8 cellular contexts compared by ENCODE assay signal in the genomic region with DNA sequence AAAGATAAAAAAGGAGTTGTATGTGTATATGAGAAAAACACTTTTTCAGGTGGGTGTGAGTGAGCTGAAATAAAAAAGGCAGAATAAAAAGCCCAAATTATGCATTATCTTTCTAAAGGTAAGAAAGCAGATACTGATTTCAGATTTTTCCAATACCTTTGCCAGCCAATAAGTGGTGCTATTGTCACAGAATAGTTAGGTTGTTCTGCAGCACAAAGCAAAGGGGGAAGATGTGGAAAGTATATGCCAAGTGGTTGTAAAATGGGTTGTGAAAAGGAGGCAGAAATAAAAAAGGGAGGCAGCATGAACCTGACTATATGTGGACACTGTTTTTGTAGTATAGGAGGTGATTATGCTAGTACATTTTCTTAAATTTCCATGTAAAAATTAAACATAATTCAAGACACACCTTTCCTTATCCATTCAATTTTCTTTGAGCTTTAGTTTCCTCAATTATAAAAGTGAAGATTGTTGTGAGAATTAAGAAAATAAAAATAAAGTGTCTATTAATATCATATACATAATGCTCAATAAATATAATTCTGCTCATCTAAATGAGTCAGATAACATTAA.
DNase-seq lines count a peak whose midpoint lies in the region; ATAC-seq, FAIRE-seq and TF ChIP-seq lines count a peak whose summit lies in the region.

No MANE protein-coding gene starts in this region.

- no peak overlapping the region for H3K27ac ChIP-seq in K562 (ENCODE audit: extremely low read depth, low read depth, low read length)

- no TSS peak for BruUV-seq in K562 (replicated peaks; lab: Mats Ljungman, UMichigan)

- no peak for TF ChIP-seq EP300 in K562 (IDR thresholded peaks at IDR 0.05; ENCODE audit: low read length)

- ATAC-seq in HG02884 (IDR thresholded peaks at IDR 0.05; ENCODE audit: unreplicated experiment): peak; percentile 63
- ATAC-seq in K562: peak; percentile 75
- ATAC-seq in HG03108 (IDR thresholded peaks at IDR 0.05; ENCODE audit: unreplicated experiment): no peak
- ATAC-seq in GM21576 (IDR thresholded peaks at IDR 0.05; ENCODE audit: unreplicated experiment): no peak

- peak; percentile 49 to 77 (median 59); a peak in 5 of 6 replicates for TF ChIP-seq CTCF in K562 (IDR thresholded peaks at IDR 0.05 in 2 of 3, conservative IDR thresholded peaks at IDR 0.05 in 1 of 3; ENCODE audit: insufficient read depth in 2 of 3, low read depth in 1 of 3, low read length in 3 of 3)

- intact Hi-C loops in K562 (cut with micrococcal nuclease): loop anchor here (2.0 to 10.0 kb wide), 5 partner anchors 83 to 602 kb away; a partner anchor contains a TSS

- no peak for TF ChIP-seq POLR2A in K562 (conservative IDR thresholded peaks at IDR 0.05)

- TF ChIP-seq RAD21 in K562 (CRISPR knock-in tag; conservative IDR thresholded peaks at IDR 0.05 in 1 of 2, IDR thresholded peaks at IDR 0.05 in 1 of 2): peak; percentile 81 to 85

- H3K4me1 ChIP-seq in K562 (replicated peaks in 1 of 2; ENCODE audit: control insufficient read depth in 2 of 2, insufficient read depth in 2 of 2, low read length in 2 of 2): no peaks in the 10 kb centered on the region

- H3K4me3 ChIP-seq in K562: no peak overlapping the region

- CTCF ChIA-PET in K562 (lab: Yijun Ruan, JAX; ENCODE audit: low intra/inter-chr PET ratio): interaction anchor here (0.7 to 1.8 kb wide), 2 partner anchors 11 to 603 kb away, joined by 3 to 7 read pairs; no protein-coding TSS in a partner anchor

- POLR2A ChIA-PET in K562 (lab: Yijun Ruan, JAX): no interaction called here

- H3K79me2 ChIP-seq in K562 (ENCODE audit: control insufficient read depth, insufficient read depth, low read length): no peaks in the 10 kb centered on the region

- no peak overlapping the region for H3K4me2 ChIP-seq in K562 (ENCODE audit: insufficient read depth, low read length)

- no peaks in the 10 kb centered on the region for H3K9me3 ChIP-seq in K562 (replicated peaks; ENCODE audit: control insufficient read depth, insufficient read depth, low read depth, low read length)

- DNase-seq in NCI-H524 treated with DMSO at 0.1 percent for 48 hours (lab: John Stamatoyannopoulos, UW) (peak; percentile 44), K562 (ENCODE audit: extremely low read depth in 1 of 4, low spot score in 3 of 4) (peak; percentile 10 to 35 (median 16)), left kidney (ENCODE audit: low read depth, low spot score) (peak; percentile 74)
- DNase-seq in stimulated activated naive CD4-positive, alpha-beta T cell treated with Interleukin-2 at 50 U/mL for 16 hours (lab: John Stamatoyannopoulos, UW): no peak

- in situ Hi-C loops in K562 (cut with MboI): loop anchor here (25.0 kb wide), 1 partner anchor 582 kb away; no protein-coding TSS in a partner anchor

- H3K27me3 ChIP-seq in K562 (ENCODE audit: control insufficient read depth in 2 of 2, insufficient read depth in 2 of 2, low read length in 2 of 2): no peaks in the 10 kb centered on the region

- H3K9me1 ChIP-seq in K562 (ENCODE audit: control insufficient read depth, insufficient read depth, low read length): no peaks in the 10 kb centered on the region

- no peaks in the 10 kb centered on the region for H3K36me3 ChIP-seq in K562 (ENCODE audit: control insufficient read depth, insufficient read depth, low read length)

- FAIRE-seq in G401.6 (lab: Jason Lieb, UNC) (peak; percentile 89), K562 (lab: Jason Lieb, UNC) (peak; percentile 48)

- no peaks in the 10 kb centered on the region for H4K20me1 ChIP-seq in K562 (replicated peaks; ENCODE audit: control insufficient read depth, insufficient read depth, low read length)

- no peak overlapping the region for H3K9ac ChIP-seq in K562 (ENCODE audit: insufficient read depth in 1 of 2, low read depth in 2 of 2, low read length in 2 of 2)

- H2AFZ ChIP-seq in K562 (ENCODE audit: low read depth, low read length): no peak overlapping the region

TF ChIP-seq in K562, 482 proteins besides CTCF, POLR2A, EP300 and RAD21:
- TF ChIP-seq ZKSCAN8 (CRISPR knock-in tag; IDR thresholded peaks at IDR 0.05) (no peak), SMC3 (conservative IDR thresholded peaks at IDR 0.05; ENCODE audit: insufficient read depth, low read depth, low read length) (peak; percentile 45), KLF16 (IDR thresholded peaks at IDR 0.05) (no peak)
- TF ChIP-seq, protein P1, sequence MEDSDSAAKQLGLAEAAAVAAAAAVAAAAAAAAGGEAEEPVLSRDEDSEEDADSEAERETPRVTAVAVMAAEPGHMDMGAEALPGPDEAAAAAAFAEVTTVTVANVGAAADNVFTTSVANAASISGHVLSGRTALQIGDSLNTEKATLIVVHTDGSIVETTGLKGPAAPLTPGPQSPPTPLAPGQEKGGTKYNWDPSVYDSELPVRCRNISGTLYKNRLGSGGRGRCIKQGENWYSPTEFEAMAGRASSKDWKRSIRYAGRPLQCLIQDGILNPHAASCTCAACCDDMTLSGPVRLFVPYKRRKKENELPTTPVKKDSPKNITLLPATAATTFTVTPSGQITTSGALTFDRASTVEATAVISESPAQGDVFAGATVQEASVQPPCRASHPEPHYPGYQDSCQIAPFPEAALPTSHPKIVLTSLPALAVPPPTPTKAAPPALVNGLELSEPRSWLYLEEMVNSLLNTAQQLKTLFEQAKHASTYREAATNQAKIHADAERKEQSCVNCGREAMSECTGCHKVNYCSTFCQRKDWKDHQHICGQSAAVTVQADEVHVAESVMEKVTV (CRISPR knock-in tag; IDR thresholded peaks at IDR 0.05): peak; percentile 80
- TF ChIP-seq, protein P2, sequence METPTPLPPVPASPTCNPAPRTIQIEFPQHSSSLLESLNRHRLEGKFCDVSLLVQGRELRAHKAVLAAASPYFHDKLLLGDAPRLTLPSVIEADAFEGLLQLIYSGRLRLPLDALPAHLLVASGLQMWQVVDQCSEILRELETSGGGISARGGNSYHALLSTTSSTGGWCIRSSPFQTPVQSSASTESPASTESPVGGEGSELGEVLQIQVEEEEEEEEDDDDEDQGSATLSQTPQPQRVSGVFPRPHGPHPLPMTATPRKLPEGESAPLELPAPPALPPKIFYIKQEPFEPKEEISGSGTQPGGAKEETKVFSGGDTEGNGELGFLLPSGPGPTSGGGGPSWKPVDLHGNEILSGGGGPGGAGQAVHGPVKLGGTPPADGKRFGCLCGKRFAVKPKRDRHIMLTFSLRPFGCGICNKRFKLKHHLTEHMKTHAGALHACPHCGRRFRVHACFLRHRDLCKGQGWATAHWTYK (CRISPR knock-in tag; IDR thresholded peaks at IDR 0.05): no peak

Comparison
In these comparisons a context has a peak if more than half of its experiments do, and no peak if none do; other contexts are left out.
1. ATAC-seq: peak in HG02884 (single experiment) and K562 (single experiment); none in HG03108 (single experiment) and GM21576 (single experiment).